17 cellular contexts compared by ENCODE assay signal in the genomic region with DNA sequence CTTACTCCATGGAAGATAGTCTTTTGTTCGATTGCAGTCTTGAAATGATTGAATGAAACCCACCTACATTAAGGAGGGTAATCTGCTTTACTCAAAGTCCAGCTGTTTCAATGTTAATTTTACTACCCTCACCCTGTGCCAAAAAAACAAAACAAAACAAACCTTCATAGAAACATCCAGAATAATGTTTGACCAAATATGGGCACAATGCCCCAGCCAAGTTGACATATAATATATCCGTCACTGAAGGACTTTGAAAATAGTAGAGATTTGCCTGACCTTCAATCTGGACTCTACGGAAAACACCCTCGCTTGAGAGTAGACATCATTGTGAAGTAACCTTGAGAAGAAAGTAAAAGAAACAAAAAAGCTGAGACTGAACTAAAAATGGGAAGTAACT.
"Had no signal": no experiment of that assay in that cellular context is flagged by ENCODE, and none has a peak within 500 bp of the region (broad histone marks: within the 10 kb centered on the region; RNA-seq: fewer than 3 reads in every experiment).

No MANE protein-coding gene starts in this region.

- H3K4me3 ChIP-seq: gastroesophageal sphincter, heart right ventricle, lung, thyroid gland had no signal

- DNase-seq: activated CD4-positive, alpha-beta memory T cell treated with anti-CD3 and anti-CD28 coated beads, Interleukin-2, amount 10 ng/mL, durations not matched to agents 7 days and 5 days; activated gamma-delta T cell treated with Interleukin-2 at 50 U/mL for 16 hours; activated T-cell treated with anti-CD3 and anti-CD28 coated beads, Interleukin-2, amount 50 U/mL, for 48 hours; amniotic stem cell; cerebellar nuclear complex; dermis blood vessel endothelial cell; heart right ventricle; naive thymus-derived CD4-positive, alpha-beta T cell; retina; T-helper 1 cell; T1000; thyroid gland had no signal

- H3K36me3 ChIP-seq: gastroesophageal sphincter, heart right ventricle, thyroid gland had no signal

- H3K27ac ChIP-seq: gastroesophageal sphincter, heart right ventricle, thyroid gland, VCaP had no signal

- H3K4me3 Mint-ChIP-seq: activated CD4-positive, alpha-beta memory T cell treated with anti-CD3 and anti-CD28 coated beads, Interleukin-2, amount 10 ng/mL, durations not matched to agents 7 days and 5 days; activated naive CD8-positive, alpha-beta T cell; naive thymus-derived CD4-positive, alpha-beta T cell; stimulated activated memory B cell treated with anti-CD40 and anti-IgM and Interleukin-4, amounts not matched to agents 10 μg/mL and 1 μg/mL and 100 μg/mL, for 72 hours had no signal

- H3K9me3 Mint-ChIP-seq: activated CD4-positive, alpha-beta memory T cell treated with anti-CD3 and anti-CD28 coated beads, Interleukin-2, amount 10 ng/mL, durations not matched to agents 7 days and 5 days; stimulated activated memory B cell treated with anti-CD40 and anti-IgM and Interleukin-4, amounts not matched to agents 10 μg/mL and 1 μg/mL and 100 μg/mL, for 72 hours had no signal

- H3K4me1 ChIP-seq: gastroesophageal sphincter, heart right ventricle, thyroid gland had no signal

- H3K36me3 Mint-ChIP-seq: activated naive CD8-positive, alpha-beta T cell; naive thymus-derived CD4-positive, alpha-beta T cell; stimulated activated memory B cell treated with anti-CD40 and anti-IgM and Interleukin-4, amounts not matched to agents 10 μg/mL and 1 μg/mL and 100 μg/mL, for 72 hours had no signal

- H3K27me3 ChIP-seq: gastroesophageal sphincter, heart right ventricle, thyroid gland had no signal

- H3K9me3 ChIP-seq: gastroesophageal sphincter, heart right ventricle, thyroid gland had no signal

- H3K4me1 Mint-ChIP-seq: activated CD4-positive, alpha-beta memory T cell treated with anti-CD3 and anti-CD28 coated beads, Interleukin-2, amount 10 ng/mL, durations not matched to agents 7 days and 5 days; naive thymus-derived CD4-positive, alpha-beta T cell; stimulated activated memory B cell treated with anti-CD40 and anti-IgM and Interleukin-4, amounts not matched to agents 10 μg/mL and 1 μg/mL and 100 μg/mL, for 72 hours had no signal

- H3K27me3 Mint-ChIP-seq: activated CD4-positive, alpha-beta memory T cell treated with anti-CD3 and anti-CD28 coated beads, Interleukin-2, amount 10 ng/mL, durations not matched to agents 7 days and 5 days; stimulated activated memory B cell treated with anti-CD40 and anti-IgM and Interleukin-4, amounts not matched to agents 10 μg/mL and 1 μg/mL and 100 μg/mL, for 72 hours had no signal

- ATAC-seq: gastroesophageal sphincter; heart right ventricle; naive thymus-derived CD4-positive, alpha-beta T cell; stimulated activated memory B cell treated with anti-CD40 and anti-IgM and Interleukin-4, amounts not matched to agents 10 μg/mL and 1 μg/mL and 100 μg/mL, for 72 hours had no signal

- H3K27ac Mint-ChIP-seq: activated CD4-positive, alpha-beta memory T cell treated with anti-CD3 and anti-CD28 coated beads, Interleukin-2, amount 10 ng/mL, durations not matched to agents 7 days and 5 days; activated naive CD8-positive, alpha-beta T cell; naive thymus-derived CD4-positive, alpha-beta T cell; stimulated activated memory B cell treated with anti-CD40 and anti-IgM and Interleukin-4, amounts not matched to agents 10 μg/mL and 1 μg/mL and 100 μg/mL, for 72 hours had no signal
